Comparison of ENCODE assay signal across 8 cellular contexts in the genomic region with DNA sequence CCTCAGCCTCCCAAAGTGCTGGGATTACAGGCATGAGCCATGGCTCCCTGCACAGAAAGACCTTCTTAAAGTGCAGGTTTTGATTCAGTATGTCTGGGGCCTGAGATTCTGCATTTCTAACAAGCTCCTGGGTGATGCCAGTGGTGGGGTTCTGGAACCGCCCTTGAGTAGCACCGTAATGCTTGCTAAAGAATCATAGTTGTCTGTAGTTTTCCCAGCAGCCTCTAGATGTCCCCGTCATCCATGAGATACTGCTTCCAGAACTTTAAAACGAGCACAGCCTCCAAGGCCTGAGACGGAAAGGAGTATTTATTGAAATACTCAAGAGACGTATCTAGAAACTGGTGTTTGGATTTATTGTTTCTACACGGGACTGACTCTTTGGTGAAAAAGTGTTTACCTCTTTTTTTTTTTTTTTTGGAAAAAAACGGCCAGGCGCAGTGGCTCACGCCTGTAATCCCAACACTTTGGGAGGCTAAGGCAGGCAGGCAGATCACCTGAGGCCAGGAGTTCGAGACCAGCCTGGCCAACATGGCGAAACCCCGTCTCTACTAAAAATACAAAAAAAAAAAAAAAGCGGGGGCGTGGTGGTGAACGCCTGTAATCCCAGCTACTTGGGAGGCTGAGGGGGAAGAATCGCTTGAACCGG. TPM values are rescaled to one million over a fixed set of nuclear protein-coding genes. Genes with fewer than 3 reads are reported as not detected.
A peak's percentile ranks its signal among the peaks of the same experiment; 100 is the strongest.
DNase-seq lines count a peak whose midpoint lies in the region; ATAC-seq, FAIRE-seq and TF ChIP-seq lines count a peak whose summit lies in the region.

No MANE protein-coding gene starts in this region.

- no peak overlapping the region for H3K4me2 ChIP-seq in PC-3 (ENCODE audit: low read length)

- no peaks in the 10 kb centered on the region for H3K9me3 ChIP-seq in PC-3 (ENCODE audit: low read length)
- H3K9me3 ChIP-seq in ovary, result no peaks in the 10 kb centered on the region

- H3K27me3 Mint-ChIP-seq in activated T-helper 17 cell treated with anti-CD3 and anti-CD28 coated beads, Interleukin-2, amount 50 U/mL, for 72 hours, result no peaks in the 10 kb centered on the region

- H3K9me3 Mint-ChIP-seq in activated T-helper 17 cell treated with anti-CD3 and anti-CD28 coated beads, Interleukin-2, amount 50 U/mL, for 72 hours, result no peaks in the 10 kb centered on the region

- TF ChIP-seq CTCF in LNCaP clone FGC (IDR thresholded peaks at IDR 0.05; ENCODE audit: control insufficient read depth, extremely low read depth, insufficient read depth) (peak; percentile 71), PC-3 (conservative IDR thresholded peaks at IDR 0.05; ENCODE audit: low read depth, low read length) (peak; percentile 71), ovary (IDR thresholded peaks at IDR 0.05) (peak; percentile 42 to 76 (median 74))

- peaks cover 35% of the 10 kb centered on the region for H3K4me1 ChIP-seq in PC-3 (ENCODE audit: insufficient read depth, low read length)
- H3K4me1 ChIP-seq in ovary (ENCODE audit: insufficient read depth), result peaks cover 4% of the 10 kb centered on the region

- H4K20me1 ChIP-seq in PC-3 (ENCODE audit: low read length), result no peaks in the 10 kb centered on the region

- H3K36me3 ChIP-seq in PC-3 (ENCODE audit: low read depth, low read length) (no peaks in the 10 kb centered on the region; the same call in 1 of the 2 replicates), ovary (no peaks in the 10 kb centered on the region)

- no peaks in the 10 kb centered on the region for H3K9me2 ChIP-seq in PC-3 (replicated peaks; ENCODE audit: low read length)

- POLR2A ChIA-PET in PC-3 (lab: Charles Lee; ENCODE audit: unreplicated experiment), result no interaction called here

- peaks cover 27% of the 10 kb centered on the region for H3K79me2 ChIP-seq in PC-3 (ENCODE audit: low read length)

- no peak overlapping the region for H2AFZ ChIP-seq in PC-3 (ENCODE audit: low read length)

- no peak overlapping the region for H3K27ac Mint-ChIP-seq in activated T-helper 17 cell treated with anti-CD3 and anti-CD28 coated beads, Interleukin-2, amount 50 U/mL, for 72 hours

- intact Hi-C loops in PC-3 (cut with micrococcal nuclease) (loop anchor here (2.0 kb wide), 3 partner anchors 42 to 116 kb away; no protein-coding TSS in a partner anchor), ovary (cut with DNase I) (loop anchor here in 1 of 4 donors (2.0 kb wide), 1 partner anchor 288 kb away; no protein-coding TSS in a partner anchor)

- no peak for TF ChIP-seq EP300 in ovary (IDR thresholded peaks at IDR 0.05)

- peaks cover 8% of the 10 kb centered on the region for H3K36me3 Mint-ChIP-seq in activated T-helper 17 cell treated with anti-CD3 and anti-CD28 coated beads, Interleukin-2, amount 50 U/mL, for 72 hours (ENCODE audit: low read depth)

- no peak overlapping the region for H3K9ac ChIP-seq in PC-3 (ENCODE audit: low read length)

- H3K4me1 Mint-ChIP-seq in activated T-helper 17 cell treated with anti-CD3 and anti-CD28 coated beads, Interleukin-2, amount 50 U/mL, for 72 hours, result peaks cover 14% of the 10 kb centered on the region

- H3K27me3 ChIP-seq in PC-3 (ENCODE audit: low read length) (no peaks in the 10 kb centered on the region), ovary (no peaks in the 10 kb centered on the region)

- H3K4me3 ChIP-seq in LNCaP clone FGC (ENCODE audit: low read depth, low read length), result no peak overlapping the region
- H3K4me3 ChIP-seq in PC-3 (ENCODE audit: low read length), result no peak overlapping the region
- H3K4me3 ChIP-seq in ovary, result no peak overlapping the region

- 36 to 45% (median 38%) methylated on average over 18 of the region's 18 CpGs for WGBS in ovary, 3 donors

- no peaks in the 10 kb centered on the region for H3F3A ChIP-seq in PC-3 (ENCODE audit: low read length, unreplicated experiment)

- no peak for FAIRE-seq in frontal cortex (lab: Jason Lieb, UNC)

- no peak overlapping the region for H3K27ac ChIP-seq in PC-3 (ENCODE audit: low read length)
- no peak overlapping the region for H3K27ac ChIP-seq in ovary

- CTCF ChIA-PET in PC-3 (lab: Charles Lee), result interaction anchor here (0.5 to 0.6 kb wide), 2 partner anchors 160 to 161 kb away, joined by 3 to 7 read pairs; no protein-coding TSS in a partner anchor

- peak; percentile 8 for DNase-seq in activated effector memory CD4-positive, alpha-beta T cell treated with Interleukin-2 at 50 U/mL for 16 hours
- no peak for DNase-seq in activated effector memory CD4-positive, alpha-beta T cell treated with anti-CD3 and anti-CD28 coated beads, Interleukin-2, amount 50 U/mL, for 16 hours
- DNase-seq in LNCaP clone FGC (ENCODE audit: low read depth), result peak; percentile 64
- DNase-seq in PC-3, result peak; percentile 75
- peak; percentile 57 to 68 for DNase-seq in frontal cortex (ENCODE audit: low spot score in 2 of 2)
- DNase-seq in ovary, result peak in 3 of 5 donors; percentile 35 to 72 (median 42)

- no peak overlapping the region for H3K4me3 Mint-ChIP-seq in activated T-helper 17 cell treated with anti-CD3 and anti-CD28 coated beads, Interleukin-2, amount 50 U/mL, for 72 hours

- BruUV-seq in PC-3 (replicated peaks; lab: Mats Ljungman, UMichigan), result no TSS peak

- no peak for TF ChIP-seq POLR2A in ovary (IDR thresholded peaks at IDR 0.05)

- ATAC-seq in PC-3 (peak; percentile 8; the same call in 1 of the 2 replicates), HG02870 (IDR thresholded peaks at IDR 0.05; ENCODE audit: unreplicated experiment) (no peak)
- ATAC-seq in activated T-helper 17 cell treated with anti-CD3 and anti-CD28 coated beads, Interleukin-2, amount 50 U/mL, for 72 hours (replicated peaks), result peak; percentile 22

RNA-seq across cellular contexts. Expression of a gene that starts 2.6 kb away (rescaled TPM):
- total RNA-seq in PC-3 (2014; rRNA removed) (70.8 and 95.5 TPM in 2 replicates), frontal cortex (16.7 TPM), ovary (10 to 100 TPM; 19.2 to 55.0 (median 26.7) TPM)
- total RNA-seq in activated T-helper 17 cell treated with anti-CD3 and anti-CD28 coated beads, Interleukin-2, amount 50 U/mL, for 72 hours, result 10 to 100 TPM; 19.0 to 45.2 TPM
- polyA plus RNA-seq in ovary, result 10 to 100 TPM; 17.8 to 19.5 TPM

RNA-seq across cellular contexts. Expression of a gene that starts 53.5 kb away (rescaled TPM):
- total RNA-seq in PC-3 (2014; rRNA removed), result 20.1 and 21.1 TPM in 2 replicates
- total RNA-seq in activated T-helper 17 cell treated with anti-CD3 and anti-CD28 coated beads, Interleukin-2, amount 50 U/mL, for 72 hours, result 10 to 100 TPM; 26.7 to 30.9 TPM
- total RNA-seq in frontal cortex, result 48.9 TPM
- total RNA-seq in ovary, result 10 to 100 TPM; 22.5 to 62.0 (median 49.1) TPM
- 10 to 100 TPM; 19.0 to 50.1 TPM for polyA plus RNA-seq in ovary
